Comparison of ENCODE assay signal across 15 cellular contexts in the genomic region with DNA sequence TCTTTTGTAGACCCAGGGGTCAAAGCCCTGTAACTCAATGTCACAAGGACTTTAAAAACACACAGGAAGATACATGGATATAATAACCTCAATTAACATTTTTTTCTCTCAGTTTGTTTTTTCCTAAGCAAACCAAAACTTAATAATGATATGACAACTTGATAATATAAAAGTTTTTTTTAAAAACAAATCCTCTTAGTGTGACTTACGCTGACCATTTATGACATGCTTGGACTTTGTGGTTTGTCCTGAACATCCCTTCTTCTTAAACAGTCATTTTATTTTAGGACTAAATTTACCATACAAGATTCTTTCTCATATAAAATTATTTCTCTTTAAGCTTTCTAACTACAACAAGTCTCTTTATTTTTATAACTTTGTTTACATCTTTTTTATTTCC.
DNase-seq lines count a peak whose midpoint lies in the region; ATAC-seq and TF ChIP-seq lines count a peak whose summit lies in the region.
"Had no signal": no experiment of that assay in that cellular context is flagged by ENCODE, and none has a peak within 500 bp of the region (broad histone marks: within the 10 kb centered on the region; RNA-seq: fewer than 3 reads in every experiment).

No MANE protein-coding gene starts in this region.

- no peaks in the 10 kb centered on the region for H3K79me2 ChIP-seq in DND-41 (ENCODE audit: insufficient read depth, low read length)

- H4K20me1 ChIP-seq in DND-41 (ENCODE audit: insufficient read depth, low read length), result no peaks in the 10 kb centered on the region

- DNase-seq in DND-41 (peak; percentile 14), HS-5 (ENCODE audit: low read depth) (peak; percentile 2), astrocyte of the spinal cord (ENCODE audit: low read depth, low spot score) (peak; percentile 41), iPS DF 4.7 (ENCODE audit: extremely low read depth, low spot score) (peak; percentile 46), ACHN (no peak), head of caudate nucleus (no peak)
- DNase-seq in stimulated activated CD8-positive, alpha-beta memory T cell treated with anti-CD3 and anti-CD28 coated beads, Interleukin-4, amount 100 ng/mL, for 48 hours, result no peak
- DNase-seq: activated CD4-positive, alpha-beta T cell treated with anti-CD3 and anti-CD28 coated beads for 4 hours; activated T-cell treated with anti-CD3 and anti-CD28 coated beads, Interleukin-2, amount 50 U/mL, for 24 hours; amygdala; heart right ventricle; NCI-H2081 treated with DMSO at 0.1 percent for 48 hours; T-helper 17 cell had no signal

- H3K4me1 ChIP-seq in DND-41 (ENCODE audit: insufficient read depth, low read length), result no peaks in the 10 kb centered on the region

- no peak overlapping the region for H3K9ac ChIP-seq in DND-41 (ENCODE audit: low read depth, low read length)

- no peaks in the 10 kb centered on the region for H3K36me3 ChIP-seq in DND-41 (ENCODE audit: insufficient read depth, low read length)
- H3K36me3 ChIP-seq: heart right ventricle had no signal

- no peak for TF ChIP-seq CTCF in DND-41 (IDR thresholded peaks at IDR 0.05; ENCODE audit: borderline replicate concordance, extremely low read depth, low read length, poor library complexity, severe bottlenecking)
- TF ChIP-seq CTCF in astrocyte of the spinal cord (IDR thresholded peaks at IDR 0.05; ENCODE audit: low read depth, low read length), result no peak

- no peaks in the 10 kb centered on the region for H3K27me3 ChIP-seq in DND-41 (ENCODE audit: insufficient read depth, low read length, poor library complexity)

- H3K4me3 ChIP-seq in DND-41 (ENCODE audit: low read depth in 1 of 2, low read length in 2 of 2), result no peak overlapping the region
- no peak overlapping the region for H3K4me3 ChIP-seq in astrocyte of the spinal cord (ENCODE audit: low read depth, low read length)
- H3K4me3 ChIP-seq: heart right ventricle, lung had no signal

- no peak overlapping the region for H2AFZ ChIP-seq in DND-41 (ENCODE audit: low read depth, low read length)

- H3K4me2 ChIP-seq in DND-41 (ENCODE audit: insufficient read depth, low read length), result no peak overlapping the region

- intact Hi-C loops in head of caudate nucleus (cut with DNase I), result no loop called here

- in situ Hi-C loops in astrocyte of the spinal cord (cut with HindIII; ENCODE audit: low sequenced_read_pairs) (no loop called here), ACHN (cut with HindIII; ENCODE audit: low pct_ligation_motif_present, low pct_unique_long_range_greater_than_20kb, low sequenced_read_pairs) (no loop called here)

- no peak overlapping the region for H3K27ac ChIP-seq in DND-41 (ENCODE audit: low read length)
- H3K27ac ChIP-seq: heart right ventricle had no signal

- ATAC-seq in DND-41 (ENCODE audit: insufficient read depth, low read depth) (no peak), HG02938 (IDR thresholded peaks at IDR 0.05; ENCODE audit: unreplicated experiment) (no peak)
- ATAC-seq: heart right ventricle, T-helper 17 cell had no signal

- H3K9me3 ChIP-seq in DND-41 (ENCODE audit: insufficient read depth, low read length, severe bottlenecking), result peaks cover 20% of the 10 kb centered on the region

Comparison
In these comparisons a context has a peak if more than half of its experiments do, and no peak if none do; other contexts are left out.
1. DNase-seq: peak in DND-41 (single experiment), HS-5 (single experiment), astrocyte of the spinal cord (single experiment) and iPS DF 4.7 (single experiment); none in ACHN (single experiment), stimulated activated CD8-positive, alpha-beta memory T cell treated with anti-CD3 and anti-CD28 coated beads, Interleukin-4, amount 100 ng/mL, for 48 hours (single experiment) and head of caudate nucleus (0 of 42).